Comparison of ENCODE assay signal across 8 cellular contexts in genomic region chr10:6269953-6270867, GRCh38.
DNase-seq lines count a peak whose midpoint lies in the region; ATAC-seq and TF ChIP-seq lines count a peak whose summit lies in the region.

No MANE protein-coding gene starts in this region.

- CTCF ChIA-PET in CD8-positive, alpha-beta memory T cell (lab: Charles Lee), result interaction anchor here (0.9 to 1.6 kb wide), 4 partner anchors 8 to 132 kb away, joined by 3 to 5 read pairs (median 4); partner anchors contain the start of gene PFKFB3
- CTCF ChIA-PET in activated naive CD4-positive, alpha-beta T cell treated with anti-CD3 and anti-CD28 coated beads for 36 hours (lab: Charles Lee), result interaction anchor here (0.6 to 1.6 kb wide), 2 partner anchors 11 to 76 kb away, joined by 3 to 4 read pairs; no protein-coding TSS in a partner anchor
- CTCF ChIA-PET in RWPE1 (lab: Yijun Ruan, JAX), result no interaction called here

- DNase-seq in CD8-positive, alpha-beta memory T cell, result peak; percentile 50 to 86 (median 61)
- DNase-seq in NB4 (ENCODE audit: low read depth), result peak; percentile 74
- peak; percentile 90 for DNase-seq in activated naive CD4-positive, alpha-beta T cell treated with anti-CD3 and anti-CD28 coated beads for 36 hours
- DNase-seq in stimulated activated CD4-positive, alpha-beta T cell treated with anti-CD3 and anti-CD28 coated beads, Interleukin-1b, Interleukin-23, amount 100 ng/mL, for 1 hour (ENCODE audit: low read depth in 2 of 2), result peak; percentile 29 to 32
- no peak for DNase-seq in NCI-H2171 (lab: John Stamatoyannopoulos, UW)
- DNase-seq in hippocampal formation (lab: John Stamatoyannopoulos, UW), result no peak
- DNase-seq in RWPE1 (ENCODE audit: low spot score), result no peak

- peaks cover 42 to 65% (median 44%) of the 10 kb centered on the region in 3 donors for H3K4me1 Mint-ChIP-seq in CD8-positive, alpha-beta memory T cell
- peaks cover 50% of the 10 kb centered on the region for H3K4me1 Mint-ChIP-seq in activated naive CD4-positive, alpha-beta T cell treated with anti-CD3 and anti-CD28 coated beads for 36 hours (ENCODE audit: low read depth)

- TF ChIP-seq CTCF in NB4 (IDR thresholded peaks at IDR 0.05; ENCODE audit: low read depth, low read length), result no peak
- no peak for TF ChIP-seq CTCF in RWPE1 (conservative IDR thresholded peaks at IDR 0.05; ENCODE audit: low read depth)

- no peak overlapping the region for H3K4me3 ChIP-seq in CD8-positive, alpha-beta memory T cell (ENCODE audit: low read length)
- H3K4me3 ChIP-seq in NB4 (ENCODE audit: low read depth, low read length), result no peak overlapping the region

- H3K27me3 Mint-ChIP-seq in CD8-positive, alpha-beta memory T cell, result no peaks in the 10 kb centered on the region
- H3K27me3 Mint-ChIP-seq in activated naive CD4-positive, alpha-beta T cell treated with anti-CD3 and anti-CD28 coated beads for 36 hours (ENCODE audit: low read depth), result no peaks in the 10 kb centered on the region

- intact Hi-C loops in activated naive CD4-positive, alpha-beta T cell treated with anti-CD3 and anti-CD28 coated beads for 36 hours (cut with micrococcal nuclease), result loop anchor here (1.0 to 10.0 kb wide), 7 partner anchors 25 to 315 kb away; partner anchors contain the start of gene PRKCQ

- H3K36me3 ChIP-seq in CD8-positive, alpha-beta memory T cell (ENCODE audit: insufficient read depth, low read length), result no peaks in the 10 kb centered on the region

- POLR2A ChIA-PET in CD8-positive, alpha-beta memory T cell (lab: Charles Lee), result interaction anchor here (0.6 to 1.4 kb wide), 6 partner anchors 22 to 184 kb away, joined by 3 to 9 read pairs (median 4); no protein-coding TSS in a partner anchor
- POLR2A ChIA-PET in RWPE1 (lab: Yijun Ruan, JAX; ENCODE audit: low non-redundant PET), result no interaction called here

- H3K4me3 Mint-ChIP-seq in CD8-positive, alpha-beta memory T cell, result peak overlapping the region; percentile 31 to 80 (median 61)
- peak overlapping the region; percentile 13 for H3K4me3 Mint-ChIP-seq in activated naive CD4-positive, alpha-beta T cell treated with anti-CD3 and anti-CD28 coated beads for 36 hours

- peaks cover 34% of the 10 kb centered on the region for H3K4me1 ChIP-seq in CD8-positive, alpha-beta memory T cell (ENCODE audit: insufficient read depth, low read length)

- peak overlapping the region; percentile 93 to 99 (median 98) for H3K27ac Mint-ChIP-seq in CD8-positive, alpha-beta memory T cell
- peak overlapping the region; percentile 93 for H3K27ac Mint-ChIP-seq in activated naive CD4-positive, alpha-beta T cell treated with anti-CD3 and anti-CD28 coated beads for 36 hours

- no peaks in the 10 kb centered on the region for H3K9me3 Mint-ChIP-seq in CD8-positive, alpha-beta memory T cell
- H3K9me3 Mint-ChIP-seq in activated naive CD4-positive, alpha-beta T cell treated with anti-CD3 and anti-CD28 coated beads for 36 hours, result no peaks in the 10 kb centered on the region

- peak; percentile 62 for ATAC-seq in GM21619 (IDR thresholded peaks at IDR 0.05; ENCODE audit: unreplicated experiment)

- H3K27ac ChIP-seq in CD8-positive, alpha-beta memory T cell (ENCODE audit: low read depth, low read length), result peak overlapping the region; percentile 39
- H3K27ac ChIP-seq in RWPE1, result no peak overlapping the region

- no peak for TF ChIP-seq POLR2A in NB4 (IDR thresholded peaks at IDR 0.05; ENCODE audit: extremely low read depth, insufficient read length)

- peaks cover 0 to 3% (median 0%) of the 10 kb centered on the region in 3 donors for H3K36me3 Mint-ChIP-seq in CD8-positive, alpha-beta memory T cell
- peaks cover 5% of the 10 kb centered on the region for H3K36me3 Mint-ChIP-seq in activated naive CD4-positive, alpha-beta T cell treated with anti-CD3 and anti-CD28 coated beads for 36 hours (ENCODE audit: low read depth)

- no peaks in the 10 kb centered on the region for H3K9me3 ChIP-seq in CD8-positive, alpha-beta memory T cell (ENCODE audit: low read length)

- H3K27me3 ChIP-seq in CD8-positive, alpha-beta memory T cell (ENCODE audit: insufficient read depth, low read length, poor library complexity, severe bottlenecking), result no peaks in the 10 kb centered on the region

Comparison
In these comparisons a context has a peak if more than half of its experiments do, and no peak if none do; other contexts are left out.
1. DNase-seq: peak in CD8-positive, alpha-beta memory T cell (5 of 5), NB4 (single experiment), activated naive CD4-positive, alpha-beta T cell treated with anti-CD3 and anti-CD28 coated beads for 36 hours (single experiment) and stimulated activated CD4-positive, alpha-beta T cell treated with anti-CD3 and anti-CD28 coated beads, Interleukin-1b, Interleukin-23, amount 100 ng/mL, for 1 hour (2 of 2); none in NCI-H2171 (single experiment), hippocampal formation (0 of 2) and RWPE1 (single experiment).